11 cellular contexts compared by ENCODE assay signal in the genomic region with DNA sequence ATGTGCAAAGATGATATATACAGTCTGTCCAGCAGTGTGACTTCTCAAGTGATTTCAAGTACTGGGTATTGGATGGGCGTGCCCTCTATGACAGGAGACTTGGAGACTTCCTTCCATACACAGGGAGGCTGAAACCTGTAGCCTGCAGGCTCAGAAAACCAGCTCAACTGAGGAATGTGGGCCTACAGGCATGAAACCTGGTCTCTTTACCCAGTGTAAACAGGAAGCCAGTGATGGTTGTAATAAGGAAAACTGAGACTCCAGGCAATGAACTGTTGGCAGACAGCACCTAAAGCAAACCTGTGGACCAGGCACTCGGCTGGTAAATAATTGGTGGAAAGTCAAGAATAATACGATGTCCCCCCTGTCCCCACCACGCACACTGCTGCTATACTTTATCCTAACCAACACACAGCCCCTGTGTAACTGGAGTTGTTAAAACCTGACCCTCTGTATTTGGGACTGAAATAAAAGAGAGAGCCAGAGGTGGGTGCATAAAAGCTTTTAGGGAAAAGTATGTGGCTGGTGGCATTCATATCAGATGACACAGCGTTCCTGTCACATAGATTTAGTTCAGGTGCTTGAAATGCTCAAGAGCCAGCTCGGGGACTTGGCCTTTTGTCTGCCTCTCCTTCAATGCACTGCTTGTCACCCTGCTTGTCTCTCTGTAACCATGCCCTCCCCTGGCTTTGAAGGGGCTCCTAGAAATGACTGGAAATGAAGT.
DNase-seq lines count a peak whose midpoint lies in the region; ATAC-seq and TF ChIP-seq lines count a peak whose summit lies in the region.
"Had no signal": no experiment of that assay in that cellular context is flagged by ENCODE, and none has a peak within 500 bp of the region (broad histone marks: within the 10 kb centered on the region; RNA-seq: fewer than 3 reads in every experiment).

No MANE protein-coding gene starts in this region.

- H3K4me3 Mint-ChIP-seq in activated CD8-positive, alpha-beta memory T cell treated with anti-CD3 and anti-CD28 coated beads, Interleukin-2, amount 10 ng/mL, durations not matched to agents 7 days and 5 days = no peak overlapping the region
- H3K4me3 Mint-ChIP-seq in type B pancreatic cell (no peak overlapping the region), neural progenitor cell (no peak overlapping the region)
- H3K4me3 Mint-ChIP-seq: stimulated activated naive B cell treated with anti-CD40 and anti-IgM and Interleukin-4, amounts not matched to agents 10 μg/mL and 1 μg/mL and 100 μg/mL, for 72 hours had no signal

- H3K27me3 ChIP-seq in hepatocyte (no peaks in the 10 kb centered on the region), neural progenitor cell (no peaks in the 10 kb centered on the region)

- no peaks in the 10 kb centered on the region for H3F3A ChIP-seq in neural progenitor cell (ENCODE audit: low read depth)

- peaks cover 23% of the 10 kb centered on the region for H3K4me1 Mint-ChIP-seq in activated CD8-positive, alpha-beta memory T cell treated with anti-CD3 and anti-CD28 coated beads, Interleukin-2, amount 10 ng/mL, durations not matched to agents 7 days and 5 days
- H3K4me1 Mint-ChIP-seq in type B pancreatic cell (ENCODE audit: unreplicated experiment) (peaks cover 9% of the 10 kb centered on the region), neural progenitor cell (no peaks in the 10 kb centered on the region)
- H3K4me1 Mint-ChIP-seq: stimulated activated naive B cell treated with anti-CD40 and anti-IgM and Interleukin-4, amounts not matched to agents 10 μg/mL and 1 μg/mL and 100 μg/mL, for 72 hours had no signal

- no peak for ATAC-seq in activated CD8-positive, alpha-beta memory T cell treated with anti-CD3 and anti-CD28 coated beads, Interleukin-2, amount 10 ng/mL, durations not matched to agents 7 days and 5 days
- ATAC-seq: stimulated activated naive B cell treated with anti-CD40 and anti-IgM and Interleukin-4, amounts not matched to agents 10 μg/mL and 1 μg/mL and 100 μg/mL, for 72 hours had no signal

- H3K36me3 Mint-ChIP-seq in activated CD8-positive, alpha-beta memory T cell treated with anti-CD3 and anti-CD28 coated beads, Interleukin-2, amount 10 ng/mL, durations not matched to agents 7 days and 5 days = peaks cover 34% of the 10 kb centered on the region
- no peaks in the 10 kb centered on the region for H3K36me3 Mint-ChIP-seq in type B pancreatic cell
- H3K36me3 Mint-ChIP-seq in neural progenitor cell = no peaks in the 10 kb centered on the region
- H3K36me3 Mint-ChIP-seq: stimulated activated naive B cell treated with anti-CD40 and anti-IgM and Interleukin-4, amounts not matched to agents 10 μg/mL and 1 μg/mL and 100 μg/mL, for 72 hours had no signal

- no peak for DNase-seq in activated CD8-positive, alpha-beta memory T cell treated with anti-CD3 and anti-CD28 coated beads, Interleukin-2, amount 10 ng/mL, durations not matched to agents 7 days and 5 days
- no peak for DNase-seq in activated CD8-positive, alpha-beta memory T cell treated with anti-CD3 and anti-CD28 coated beads, Interleukin-2, amount 50 U/mL, for 48 hours
- DNase-seq in NCI-H226 (peak; percentile 46), hepatocyte (ENCODE audit: low spot score) (peak; percentile 59), type B pancreatic cell (ENCODE audit: extremely low spot score, unreplicated experiment) (no peak), OCI-M2 (lab: John Stamatoyannopoulos, UW; ENCODE audit: unreplicated experiment) (no peak), neural progenitor cell (ENCODE audit: low spot score) (no peak)
- DNase-seq in stimulated activated CD8-positive, alpha-beta memory T cell treated with anti-CD3 and anti-CD28 coated beads, Interleukin-4, amount 100 ng/mL, for 48 hours = no peak
- DNase-seq: activated T-cell treated with anti-CD3 and anti-CD28 coated beads, Interleukin-2, amount 50 U/mL, for 48 hours; stimulated activated naive B cell treated with anti-CD40 and anti-IgM and Interleukin-4, amounts not matched to agents 10 μg/mL and 1 μg/mL and 100 μg/mL, for 72 hours; T1000 had no signal

- no peak overlapping the region for H3K9ac ChIP-seq in neural progenitor cell

- TF ChIP-seq CTCF in hepatocyte (IDR thresholded peaks at IDR 0.05; ENCODE audit: poor library complexity) (no peak), type B pancreatic cell (conservative IDR thresholded peaks at IDR 0.05) (no peak), neural progenitor cell (IDR thresholded peaks at IDR 0.05) (no peak)

- H3K4me1 ChIP-seq in hepatocyte (ENCODE audit: insufficient read depth) = peaks cover 9% of the 10 kb centered on the region
- H3K4me1 ChIP-seq in neural progenitor cell = no peaks in the 10 kb centered on the region

- H3K27me3 Mint-ChIP-seq in activated CD8-positive, alpha-beta memory T cell treated with anti-CD3 and anti-CD28 coated beads, Interleukin-2, amount 10 ng/mL, durations not matched to agents 7 days and 5 days = no peaks in the 10 kb centered on the region
- H3K27me3 Mint-ChIP-seq in type B pancreatic cell (peaks cover 43% of the 10 kb centered on the region), neural progenitor cell (ENCODE audit: insufficient read depth, low read depth) (no peaks in the 10 kb centered on the region)

- H3K36me3 ChIP-seq in hepatocyte (replicated peaks; ENCODE audit: insufficient read depth, low read depth) = no peaks in the 10 kb centered on the region
- no peaks in the 10 kb centered on the region for H3K36me3 ChIP-seq in neural progenitor cell

- H3K27ac ChIP-seq in hepatocyte (peak overlapping the region; percentile 90), neural progenitor cell (no peak overlapping the region)

- H3K9me2 ChIP-seq in hepatocyte (replicated peaks; ENCODE audit: insufficient read depth) = no peaks in the 10 kb centered on the region

- CTCF ChIA-PET in activated CD8-positive, alpha-beta memory T cell treated with anti-CD3 and anti-CD28 coated beads, Interleukin-2, amount 10 ng/mL, durations not matched to agents 7 days and 5 days (lab: Charles Lee) = no interaction called here

- H2AFZ ChIP-seq in hepatocyte (peak overlapping the region; percentile 25), neural progenitor cell (replicated peaks) (no peak overlapping the region)

- H3K79me2 ChIP-seq in hepatocyte = no peaks in the 10 kb centered on the region
- H3K79me2 ChIP-seq in neural progenitor cell (ENCODE audit: low read depth) = no peaks in the 10 kb centered on the region

- H3K9me3 Mint-ChIP-seq in activated CD8-positive, alpha-beta memory T cell treated with anti-CD3 and anti-CD28 coated beads, Interleukin-2, amount 10 ng/mL, durations not matched to agents 7 days and 5 days (ENCODE audit: low read depth) = peaks cover 5% of the 10 kb centered on the region
- H3K9me3 Mint-ChIP-seq in type B pancreatic cell (no peaks in the 10 kb centered on the region), neural progenitor cell (no peaks in the 10 kb centered on the region)
- H3K9me3 Mint-ChIP-seq: stimulated activated naive B cell treated with anti-CD40 and anti-IgM and Interleukin-4, amounts not matched to agents 10 μg/mL and 1 μg/mL and 100 μg/mL, for 72 hours had no signal

- 42% methylated on average over 6 of the region's 6 CpGs for WGBS in hepatocyte (ENCODE audit: low lambda C conversion rate, missing lambda C conversion rate)

- H3K27ac Mint-ChIP-seq in activated CD8-positive, alpha-beta memory T cell treated with anti-CD3 and anti-CD28 coated beads, Interleukin-2, amount 10 ng/mL, durations not matched to agents 7 days and 5 days = peak overlapping the region; percentile 47
- peak overlapping the region; percentile 55 for H3K27ac Mint-ChIP-seq in type B pancreatic cell
- no peak overlapping the region for H3K27ac Mint-ChIP-seq in neural progenitor cell
- H3K27ac Mint-ChIP-seq: stimulated activated naive B cell treated with anti-CD40 and anti-IgM and Interleukin-4, amounts not matched to agents 10 μg/mL and 1 μg/mL and 100 μg/mL, for 72 hours had no signal

- H3K9me3 ChIP-seq in hepatocyte (ENCODE audit: low read depth) (no peaks in the 10 kb centered on the region), neural progenitor cell (ENCODE audit: low read depth) (no peaks in the 10 kb centered on the region)

- H4K20me1 ChIP-seq in hepatocyte (ENCODE audit: insufficient read depth, poor library complexity, severe bottlenecking) = no peaks in the 10 kb centered on the region
- H4K20me1 ChIP-seq in neural progenitor cell (ENCODE audit: low read depth) = no peaks in the 10 kb centered on the region

- H3K4me2 ChIP-seq in hepatocyte (no peak overlapping the region), neural progenitor cell (no peak overlapping the region)

- H3K4me3 ChIP-seq in hepatocyte = no peak overlapping the region
- no peak overlapping the region for H3K4me3 ChIP-seq in neural progenitor cell

Comparison
In these comparisons a context has a peak if more than half of its experiments do, and no peak if none do; other contexts are left out.
1. DNase-seq: peak in NCI-H226 (single experiment) and hepatocyte (single experiment); none in activated CD8-positive, alpha-beta memory T cell treated with anti-CD3 and anti-CD28 coated beads, Interleukin-2, amount 10 ng/mL, durations not matched to agents 7 days and 5 days (single experiment), activated CD8-positive, alpha-beta memory T cell treated with anti-CD3 and anti-CD28 coated beads, Interleukin-2, amount 50 U/mL, for 48 hours (single experiment), type B pancreatic cell (single experiment), OCI-M2 (single experiment), neural progenitor cell (single experiment) and stimulated activated CD8-positive, alpha-beta memory T cell treated with anti-CD3 and anti-CD28 coated beads, Interleukin-4, amount 100 ng/mL, for 48 hours (single experiment).